13 cellular contexts compared by ENCODE assay signal in genomic region chr6:41584205-41584604, GRCh38. TPM values are rescaled to one million over a fixed set of nuclear protein-coding genes. Genes with fewer than 3 reads are reported as not detected.
DNase-seq lines count a peak whose midpoint lies in the region; ATAC-seq and TF ChIP-seq lines count a peak whose summit lies in the region.
"Had no signal": no experiment of that assay in that cellular context is flagged by ENCODE, and none has a peak within 500 bp of the region (broad histone marks: within the 10 kb centered on the region; RNA-seq: fewer than 3 reads in every experiment).

No MANE protein-coding gene starts in this region.

- no peak overlapping the region for H2BK12ac ChIP-seq in neuronal stem cell (ENCODE audit: low read length)

- H3K9me3 Mint-ChIP-seq in GM23338, result no peaks in the 10 kb centered on the region
- H3K9me3 Mint-ChIP-seq in activated T-helper 17 cell treated with anti-CD3 and anti-CD28 coated beads, Interleukin-2, amount 50 U/mL, for 72 hours, result no peaks in the 10 kb centered on the region

- H3K27me3 ChIP-seq in GM23338 (ENCODE audit: insufficient read depth) (no peaks in the 10 kb centered on the region), duodenal mucosa (ENCODE audit: control insufficient read depth in 1 of 2, insufficient read depth in 2 of 2, low read length in 2 of 2) (no peaks in the 10 kb centered on the region), hepatocyte (no peaks in the 10 kb centered on the region), neuronal stem cell (ENCODE audit: control insufficient read depth in 3 of 3, insufficient read depth in 3 of 3, low read depth in 1 of 3, low read length in 3 of 3) (no peaks in the 10 kb centered on the region)

- no peak overlapping the region for H3K27ac Mint-ChIP-seq in GM23338
- no peak overlapping the region for H3K27ac Mint-ChIP-seq in activated T-helper 17 cell treated with anti-CD3 and anti-CD28 coated beads, Interleukin-2, amount 50 U/mL, for 72 hours

- 70% methylated on average over 6 of the region's 6 CpGs for WGBS in hepatocyte (ENCODE audit: low lambda C conversion rate, missing lambda C conversion rate)
- no CpG with 5 or more reads among the region's 6 CpGs for WGBS in neuronal stem cell (ENCODE audit: extremely low coverage in 2 of 2, insufficient read length in 2 of 2, insufficient replicate concordance in 1 of 2), 2 donors

- H3K4me3 ChIP-seq in GM23338 (no peak overlapping the region), duodenal mucosa (ENCODE audit: low read depth in 1 of 2, low read length in 2 of 2) (peak overlapping the region; percentile 29 to 47), hepatocyte (no peak overlapping the region), neuronal stem cell (ENCODE audit: low read length in 2 of 2) (no peak overlapping the region)
- H3K4me3 ChIP-seq: GM23248 had no signal

- H3K79me2 ChIP-seq in GM23338 (replicated peaks; ENCODE audit: insufficient read depth), result 0 out of 2 replicates have a peak, but pooled peaks cover 3% of the 10 kb centered on the region
- H3K79me2 ChIP-seq in hepatocyte, result peaks cover 51% of the 10 kb centered on the region

- H3K9me2 ChIP-seq in GM23338 (ENCODE audit: insufficient read depth) (no peaks in the 10 kb centered on the region), hepatocyte (replicated peaks; ENCODE audit: insufficient read depth) (no peaks in the 10 kb centered on the region)

- TF ChIP-seq CTCF in GM23338 (conservative IDR thresholded peaks at IDR 0.05; ENCODE audit: low read depth in 2 of 2) (no peak), hepatocyte (IDR thresholded peaks at IDR 0.05; ENCODE audit: poor library complexity) (no peak)

- H3K36me3 Mint-ChIP-seq in GM23338 (ENCODE audit: low read depth), result peaks cover 21% of the 10 kb centered on the region
- H3K36me3 Mint-ChIP-seq in activated T-helper 17 cell treated with anti-CD3 and anti-CD28 coated beads, Interleukin-2, amount 50 U/mL, for 72 hours (ENCODE audit: low read depth), result no peaks in the 10 kb centered on the region

- H3K9me3 ChIP-seq in duodenal mucosa (ENCODE audit: control insufficient read depth in 1 of 2, low read length in 2 of 2) (no peaks in the 10 kb centered on the region), hepatocyte (ENCODE audit: low read depth) (no peaks in the 10 kb centered on the region), neuronal stem cell (replicated peaks in 1 of 2; ENCODE audit: control insufficient read depth in 2 of 2, insufficient read depth in 1 of 2, low read depth in 1 of 2, low read length in 2 of 2) (no peaks in the 10 kb centered on the region)

- H3K27me3 Mint-ChIP-seq in GM23338 (ENCODE audit: insufficient read depth, low read depth, poor library complexity), result peaks cover 16% of the 10 kb centered on the region
- H3K27me3 Mint-ChIP-seq in activated T-helper 17 cell treated with anti-CD3 and anti-CD28 coated beads, Interleukin-2, amount 50 U/mL, for 72 hours, result no peaks in the 10 kb centered on the region

- H3K9ac ChIP-seq in duodenal mucosa (ENCODE audit: low read depth in 1 of 2, low read length in 2 of 2) (peak overlapping the region in 1 of 2 donors; percentile 51), neuronal stem cell (ENCODE audit: low read depth, low read length, poor library complexity) (peak overlapping the region; percentile 65)
- H3K9ac ChIP-seq: GM23248 had no signal

- ATAC-seq in GM23338 (no peak), HG03108 (IDR thresholded peaks at IDR 0.05; ENCODE audit: unreplicated experiment) (no peak), HG02970 (IDR thresholded peaks at IDR 0.05; ENCODE audit: low FRiP score, unreplicated experiment) (no peak)
- no peak for ATAC-seq in activated T-helper 17 cell treated with anti-CD3 and anti-CD28 coated beads, Interleukin-2, amount 50 U/mL, for 72 hours (replicated peaks)

- H4K91ac ChIP-seq in neuronal stem cell (ENCODE audit: low read depth, low read length, poor library complexity), result peak overlapping the region; percentile 56

- H3F3A ChIP-seq in GM23338 (replicated peaks; ENCODE audit: low read depth), result 0 out of 2 replicates have a peak, but pooled peaks cover 14% of the 10 kb centered on the region

- DNase-seq in GM23338 (ENCODE audit: low spot score) (no peak), hepatocyte (ENCODE audit: low spot score) (no peak), neuronal stem cell (ENCODE audit: low spot score) (no peak), NCI-H748 (lab: John Stamatoyannopoulos, UW; ENCODE audit: unreplicated experiment) (no peak)
- DNase-seq: AML-193, GDM1, GM23248, Karpas-422, NCI-H1930 had no signal

- H3K4me2 ChIP-seq in GM23338, result peak overlapping the region; percentile 48
- peak overlapping the region; percentile 53 for H3K4me2 ChIP-seq in hepatocyte
- no peak overlapping the region for H3K4me2 ChIP-seq in neuronal stem cell (ENCODE audit: insufficient read depth, low read length, poor library complexity, severe bottlenecking)

- H2BK15ac ChIP-seq in neuronal stem cell (ENCODE audit: low read length), result peak overlapping the region; percentile 86

- H2AFZ ChIP-seq in GM23338 (no peak overlapping the region), hepatocyte (no peak overlapping the region), neuronal stem cell (ENCODE audit: low read length) (no peak overlapping the region)
- H2AFZ ChIP-seq: GM23248 had no signal

- H3K4me1 ChIP-seq in GM23338 (ENCODE audit: insufficient read depth), result peaks cover 35% of the 10 kb centered on the region
- peaks cover 35 to 42% of the 10 kb centered on the region in 2 donors for H3K4me1 ChIP-seq in duodenal mucosa (ENCODE audit: control insufficient read depth in 1 of 2, insufficient read depth in 2 of 2, low read length in 2 of 2)
- H3K4me1 ChIP-seq in hepatocyte (ENCODE audit: insufficient read depth), result peaks cover 66% of the 10 kb centered on the region
- peaks cover 25 to 48% of the 10 kb centered on the region in 2 donors for H3K4me1 ChIP-seq in neuronal stem cell (ENCODE audit: control insufficient read depth in 2 of 2, insufficient read depth in 1 of 2, low read depth in 1 of 2, low read length in 2 of 2)

- H2AK5ac ChIP-seq in neuronal stem cell (ENCODE audit: low read depth, low read length), result peak overlapping the region; percentile 88

- H3K4me3 Mint-ChIP-seq in GM23338, result no peak overlapping the region; the same call in 2 of the 3 replicates
- H3K4me3 Mint-ChIP-seq in activated T-helper 17 cell treated with anti-CD3 and anti-CD28 coated beads, Interleukin-2, amount 50 U/mL, for 72 hours, result no peak overlapping the region

- no peak overlapping the region for H3K4ac ChIP-seq in neuronal stem cell (ENCODE audit: low read length)

- H3K14ac ChIP-seq in neuronal stem cell (ENCODE audit: low read length), result peak overlapping the region; percentile 26

- H3K36me3 ChIP-seq in GM23338 (ENCODE audit: insufficient read depth) (no peaks in the 10 kb centered on the region), duodenal mucosa (ENCODE audit: control insufficient read depth in 1 of 2, insufficient read depth in 2 of 2, low read length in 2 of 2) (peaks cover 10 to 41% of the 10 kb centered on the region in 2 donors), hepatocyte (replicated peaks; ENCODE audit: insufficient read depth, low read depth) (no peaks in the 10 kb centered on the region), neuronal stem cell (replicated peaks in 1 of 2; ENCODE audit: control insufficient read depth in 2 of 2, insufficient read depth in 2 of 2, low read length in 2 of 2) (peaks cover 31 to 99% of the 10 kb centered on the region in 2 donors)

- peaks cover 10% of the 10 kb centered on the region for H3K79me1 ChIP-seq in neuronal stem cell (ENCODE audit: low read depth, low read length)

- H2BK120ac ChIP-seq in neuronal stem cell (ENCODE audit: low read depth, low read length), result no peak overlapping the region

- 0 out of 2 replicates have a peak overlapping the region, but pooled peaks have one; percentile 39 for H3K27ac ChIP-seq in GM23338 (ENCODE audit: low read depth)
- H3K27ac ChIP-seq in duodenal mucosa (ENCODE audit: low read depth, low read length), result peak overlapping the region; percentile 5
- H3K27ac ChIP-seq in hepatocyte, result peak overlapping the region; percentile 81
- H3K27ac ChIP-seq in neuronal stem cell (replicated peaks; ENCODE audit: low read length), result no peak overlapping the region
- H3K27ac ChIP-seq: GM23248 had no signal

- H4K20me1 ChIP-seq in GM23338 (replicated peaks; ENCODE audit: insufficient read depth) (no peaks in the 10 kb centered on the region), hepatocyte (ENCODE audit: insufficient read depth, poor library complexity, severe bottlenecking) (peaks cover 6% of the 10 kb centered on the region)

- peak overlapping the region; percentile 33 for H2BK5ac ChIP-seq in neuronal stem cell (ENCODE audit: low read length)

- peaks cover 74% of the 10 kb centered on the region for H3K4me1 Mint-ChIP-seq in GM23338
- no peaks in the 10 kb centered on the region for H3K4me1 Mint-ChIP-seq in activated T-helper 17 cell treated with anti-CD3 and anti-CD28 coated beads, Interleukin-2, amount 50 U/mL, for 72 hours

- peak overlapping the region; percentile 38 for H3K18ac ChIP-seq in neuronal stem cell (ENCODE audit: low read length)

- H4K8ac ChIP-seq in neuronal stem cell (ENCODE audit: low read depth, low read length), result no peak overlapping the region

- H3K23ac ChIP-seq in neuronal stem cell (ENCODE audit: low read depth, low read length, poor library complexity), result no peak overlapping the region

TF ChIP-seq in GM23338, 12 proteins besides CTCF, POLR2A, EP300 and RAD21 (continues in another document):
- TF ChIP-seq STAT1 (IDR thresholded peaks at IDR 0.05; ENCODE audit: unreplicated experiment), result no peak
- no peak for TF ChIP-seq JUNB (IDR thresholded peaks at IDR 0.05; ENCODE audit: unreplicated experiment)
- TF ChIP-seq POLR2AphosphoS5 (IDR thresholded peaks at IDR 0.05; ENCODE audit: low read depth), result no peak

RNA-seq across cellular contexts. Expression of gene FOXP4, which starts 38.0 kb away (rescaled TPM):
- 9.7 and 13.5 TPM in 2 replicates for total RNA-seq in GM23338 (2014; rRNA removed; shearing (Covaris generic))
- polyA plus RNA-seq in GM23338 (2016; fragmentation: Nextera tagmentation; extraction: Ambion mirVana) (5.1 and 6.3 TPM in 2 replicates), hepatocyte (79.9 and 87.8 TPM in 2 replicates)
- total RNA-seq in hepatocyte, result 18.0 and 24.3 TPM in 2 replicates
- polyA plus RNA-seq in neuronal stem cell (2013, experiment 1 of 2), result 43.1 TPM
- 44.6 TPM for polyA plus RNA-seq in neuronal stem cell (2013, experiment 2 of 2)
- 10 to 100 TPM in 1 of 2 donors, 1 to 10 TPM in 1; 8.7 to 11.6 TPM for total RNA-seq in activated T-helper 17 cell treated with anti-CD3 and anti-CD28 coated beads, Interleukin-2, amount 50 U/mL, for 72 hours

RNA-seq across cellular contexts. Expression of gene MDFI, which starts 54.1 kb away (rescaled TPM):
- total RNA-seq in GM23338 (2014; rRNA removed; shearing (Covaris generic)), result 41.5 and 51.4 TPM in 2 replicates
- polyA plus RNA-seq in GM23338 (2016; fragmentation: Nextera tagmentation; extraction: Ambion mirVana) (2.8 and 3.4 TPM in 2 replicates), hepatocyte (28.2 and 45.2 TPM in 2 replicates)
- 106 and 115 TPM in 2 replicates for total RNA-seq in hepatocyte
- 73.1 TPM for polyA plus RNA-seq in neuronal stem cell (2013, experiment 1 of 2)
- 65.6 TPM for polyA plus RNA-seq in neuronal stem cell (2013, experiment 2 of 2)
- not detected for total RNA-seq in activated T-helper 17 cell treated with anti-CD3 and anti-CD28 coated beads, Interleukin-2, amount 50 U/mL, for 72 hours
- total RNA-seq: GM23248 had no signal
- polyA plus RNA-seq: GM23248 had no signal

Comparison
In these comparisons a context has a peak if more than half of its experiments do, and no peak if none do; other contexts are left out.
1. H3K4me3 ChIP-seq: peak in duodenal mucosa (2 of 2); none in GM23338 (single experiment), hepatocyte (single experiment) and neuronal stem cell (0 of 2).
2. RNA of gene MDFI, which starts 54.1 kb away (total RNA-seq): 106 to 115 TPM in hepatocyte and 41.5 to 51.4 TPM in GM23338; not detected in activated T-helper 17 cell treated with anti-CD3 and anti-CD28 coated beads, Interleukin-2, amount 50 U/mL, for 72 hours; every median in the first group is over 10 times any median in the second.